23 cellular contexts compared by ENCODE assay signal in the genomic region with DNA sequence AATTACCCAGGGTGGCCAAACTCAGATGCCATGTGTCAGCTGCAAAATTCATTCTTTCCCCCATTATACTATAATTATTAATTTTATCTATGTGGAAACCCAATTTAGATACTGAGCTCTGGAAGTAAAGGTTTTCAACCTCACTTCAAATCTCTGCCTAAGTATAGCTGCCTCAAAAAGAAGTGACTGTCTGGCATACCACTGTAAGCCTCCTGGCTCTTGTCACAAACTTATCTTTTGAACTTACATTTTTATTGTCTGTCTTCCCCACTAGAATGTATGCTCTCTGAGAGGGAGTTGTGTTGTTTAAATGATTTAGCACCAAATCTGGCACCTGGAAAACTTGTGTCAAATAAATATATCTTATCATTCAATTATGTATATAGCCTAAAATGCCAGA.
"Had no signal": no experiment of that assay in that cellular context is flagged by ENCODE, and none has a peak within 500 bp of the region (broad histone marks: within the 10 kb centered on the region; RNA-seq: fewer than 3 reads in every experiment).

No MANE protein-coding gene starts in this region.

- H3K27ac Mint-ChIP-seq: dendritic cell treated with granulocyte-macrophage colony-stimulating factor and Interleukin-4, amounts not matched to agents 40 ng/mL and 50 ng/mL, for 4 days; effector memory CD8-positive, alpha-beta T cell; endodermal cell had no signal

- H3K27me3 ChIP-seq: colonic mucosa, esophagus squamous epithelium, gastrocnemius medialis, heart right ventricle, left lung had no signal

- ATAC-seq: effector memory CD8-positive, alpha-beta T cell; esophagus mucosa; gastrocnemius medialis; heart right ventricle; left cardiac atrium; left lung; left ventricle myocardium superior; lower lobe of right lung had no signal

- H3K4me1 ChIP-seq: colonic mucosa, esophagus squamous epithelium, gastrocnemius medialis, heart right ventricle, left lung, lower lobe of right lung had no signal

- H3K9me3 Mint-ChIP-seq: dendritic cell treated with granulocyte-macrophage colony-stimulating factor and Interleukin-4, amounts not matched to agents 40 ng/mL and 50 ng/mL, for 4 days had no signal

- DNase-seq: colonic mucosa; cortex of kidney; effector CD8-positive, alpha-beta T cell; effector memory CD8-positive, alpha-beta T cell; endodermal cell; erythroblast; esophagus squamous epithelium; foreskin fibroblast; foreskin melanocyte; gastrocnemius medialis; glutamatergic neuron; head of caudate nucleus; heart right ventricle; hippocampal formation; left cardiac atrium; left lung; left ventricle myocardium superior; lower lobe of right lung; mesenchymal stem cell; midbrain had no signal

- H3K4me3 ChIP-seq: colonic mucosa, esophagus squamous epithelium, gastrocnemius medialis, heart right ventricle, left lung, lower lobe of right lung had no signal

- H3K27ac ChIP-seq: colonic mucosa, epithelial cell of prostate, esophagus squamous epithelium, gastrocnemius medialis, heart right ventricle, left lung, lower lobe of right lung had no signal

- H3K36me3 ChIP-seq: colonic mucosa, esophagus squamous epithelium, gastrocnemius medialis, heart right ventricle, left lung, lower lobe of right lung had no signal

- H3K4me3 Mint-ChIP-seq: dendritic cell treated with granulocyte-macrophage colony-stimulating factor and Interleukin-4, amounts not matched to agents 40 ng/mL and 50 ng/mL, for 4 days; effector memory CD8-positive, alpha-beta T cell; endodermal cell had no signal

- H3K9me3 ChIP-seq: colonic mucosa, esophagus squamous epithelium, gastrocnemius medialis, heart right ventricle, left lung, lower lobe of right lung had no signal
